In genomic region chr18:62249478-62250097, GRCh38 we compare ENCODE assay signal across 1 cellular context.
TF ChIP-seq lines count a peak whose summit lies in the region.

No MANE protein-coding gene starts in this region.

TF ChIP-seq in GM12878, 131 proteins besides CTCF, POLR2A, EP300 and RAD21 (continued from another document):
- no peak for TF ChIP-seq ZNF687 (IDR thresholded peaks at IDR 0.05)
- TF ChIP-seq ESRRA (IDR thresholded peaks at IDR 0.05; ENCODE audit: low read length): no peak
- no peak for TF ChIP-seq STAT3 (IDR thresholded peaks at IDR 0.05; ENCODE audit: low read depth, low read length)
- 0 out of 2 replicates have a peak, but pooled peaks have one; percentile 30 for TF ChIP-seq FOXM1 (IDR thresholded peaks at IDR 0.05; ENCODE audit: low read depth, low read length)
- no peak for TF ChIP-seq KLF5 (IDR thresholded peaks at IDR 0.05; ENCODE audit: partially characterized antibody)
- no peak for TF ChIP-seq BHLHE40 (IDR thresholded peaks at IDR 0.05; ENCODE audit: borderline replicate concordance in 1 of 2, low read depth in 2 of 2, low read length in 1 of 2)
- no peak for TF ChIP-seq PAX8 (IDR thresholded peaks at IDR 0.05)
- peak; percentile 84; the same call in 1 of the 2 replicates for TF ChIP-seq SMC3 (IDR thresholded peaks at IDR 0.05; ENCODE audit: borderline replicate concordance, low read length)
